ENCODE assay signal across 8 cellular contexts in genomic region chr1:107056426-107057196, GRCh38. TPM values are rescaled to one million over a fixed set of nuclear protein-coding genes. Genes with fewer than 3 reads are reported as not detected.
DNase-seq lines count a peak whose midpoint lies in the region; ATAC-seq and TF ChIP-seq lines count a peak whose summit lies in the region.

PRMT6 (plus strand) TSS chr1:107056674; CDS start chr1:107056716, 42 bp downstream.

- peak within 1 kb of the TSS; percentile 92 for H3K9ac ChIP-seq in PC-3 (ENCODE audit: low read length)
- H3K9ac ChIP-seq in muscle layer of colon (ENCODE audit: low read length), result peak within 1 kb of the TSS; percentile 65

- peaks cover 37% of the 10 kb centered on the region for H3K79me2 ChIP-seq in PC-3 (ENCODE audit: low read length)

- POLR2A ChIA-PET in PC-3 (lab: Charles Lee; ENCODE audit: unreplicated experiment), result interaction anchor here (0.5 to 0.6 kb wide), 2 partner anchors 20 to 84 kb away, joined by 3 to 4 read pairs; no protein-coding TSS in a partner anchor

- WGBS in esophagus, 2 donors, result 0% methylated on average over 67 to 73 of the region's 73 CpGs

- no peaks in the 10 kb centered on the region for H3K27me3 ChIP-seq in PC-3 (ENCODE audit: low read length)
- no peaks in the 10 kb centered on the region for H3K27me3 ChIP-seq in esophagus (ENCODE audit: control insufficient read depth in 1 of 2, insufficient read depth in 2 of 2, low read length in 2 of 2)
- H3K27me3 ChIP-seq in muscle layer of colon (ENCODE audit: control insufficient read depth in 1 of 2, insufficient read depth in 2 of 2, low read length in 2 of 2), result no peaks in the 10 kb centered on the region

- H3K36me3 ChIP-seq in PC-3 (ENCODE audit: low read depth, low read length) (peaks cover 10% of the 10 kb centered on the region), esophagus (ENCODE audit: control insufficient read depth in 2 of 2, insufficient read depth in 2 of 2, low read length in 1 of 2) (no peaks in the 10 kb centered on the region), muscle layer of colon (ENCODE audit: insufficient read depth, low read length) (peaks cover 5% of the 10 kb centered on the region)

- intact Hi-C loops in PC-3 (cut with micrococcal nuclease), result no loop called here

- CTCF ChIA-PET in PC-3 (lab: Charles Lee), result interaction anchor here (0.6 to 1.2 kb wide), 2 partner anchors 85 to 86 kb away, joined by 3 to 4 read pairs; no protein-coding TSS in a partner anchor

- H3K27ac ChIP-seq in PC-3 (ENCODE audit: low read length) (peak within 1 kb of the TSS; percentile 36), esophagus (ENCODE audit: low read depth in 2 of 2, low read length in 1 of 2) (peak within 1 kb of the TSS; percentile 31 to 81), muscle layer of colon (ENCODE audit: low read depth, low read length) (peak within 1 kb of the TSS; percentile 97)

- BruUV-seq in PC-3 (replicated peaks; lab: Mats Ljungman, UMichigan), result TSS peak; percentile 81

- peak within 1 kb of the TSS; percentile 99 for H3K4me2 ChIP-seq in PC-3 (ENCODE audit: low read length)

- peak within 1 kb of the TSS; percentile 93 for H2AFZ ChIP-seq in PC-3 (ENCODE audit: low read length)

- ATAC-seq in GM21515 (IDR thresholded peaks at IDR 0.05; ENCODE audit: unreplicated experiment) (peak; percentile 96), PC-3 (peak; percentile 88)

- DNase-seq in DMS 273 (lab: John Stamatoyannopoulos, UW; ENCODE audit: unreplicated experiment) (peak; percentile 94), HuH-7.5 (ENCODE audit: low spot score) (peak; percentile 65), PC-3 (peak; percentile 79)
- peak; percentile 82 for DNase-seq in activated T-cell treated with anti-CD3 and anti-CD28 coated beads, Interleukin-2, amount 50 U/mL, for 1 hour
- DNase-seq in stimulated activated CD8-positive, alpha-beta memory T cell treated with anti-CD3 and anti-CD28 coated beads, Interleukin-7, amount 100 ng/mL, for 1 hour (ENCODE audit: low read depth in 2 of 2), result peak; percentile 63 to 67

- peaks cover 20% of the 10 kb centered on the region for H3K4me1 ChIP-seq in PC-3 (ENCODE audit: insufficient read depth, low read length)
- H3K4me1 ChIP-seq in esophagus (ENCODE audit: control insufficient read depth in 2 of 2, insufficient read depth in 2 of 2, low read length in 1 of 2), result peaks cover 5% of the 10 kb centered on the region in 2 donors
- H3K4me1 ChIP-seq in muscle layer of colon (ENCODE audit: insufficient read depth, low read length), result peaks cover 10% of the 10 kb centered on the region

- TF ChIP-seq CTCF in PC-3 (conservative IDR thresholded peaks at IDR 0.05; ENCODE audit: low read depth, low read length), result 0 out of 2 replicates have a peak, but pooled peaks have one; percentile 13

- no peaks in the 10 kb centered on the region for H3F3A ChIP-seq in PC-3 (ENCODE audit: low read length, unreplicated experiment)

- H4K20me1 ChIP-seq in PC-3 (ENCODE audit: low read length), result no peaks in the 10 kb centered on the region

- H3K9me2 ChIP-seq in PC-3 (replicated peaks; ENCODE audit: low read length), result no peaks in the 10 kb centered on the region

- peak within 1 kb of the TSS; percentile 97 for H3K4me3 ChIP-seq in PC-3 (ENCODE audit: low read length)
- peak within 1 kb of the TSS; percentile 96 to 97 for H3K4me3 ChIP-seq in esophagus (ENCODE audit: low read depth in 1 of 2, low read length in 2 of 2)
- peak within 1 kb of the TSS; percentile 66 to 98 for H3K4me3 ChIP-seq in muscle layer of colon (ENCODE audit: low read depth in 1 of 2, low read length in 2 of 2)

- H3K9me3 ChIP-seq in PC-3 (ENCODE audit: low read length) (no peaks in the 10 kb centered on the region), esophagus (ENCODE audit: control insufficient read depth in 2 of 2, insufficient read depth in 1 of 2, low read depth in 1 of 2, low read length in 1 of 2) (no peaks in the 10 kb centered on the region), muscle layer of colon (ENCODE audit: low read length) (no peaks in the 10 kb centered on the region)

RNA-seq across cellular contexts. Expression of gene PRMT6, which starts in this region (rescaled TPM):
- 20.5 and 20.7 TPM in 2 replicates for total RNA-seq in PC-3 (2014; rRNA removed)
- polyA plus RNA-seq in esophagus, result 1 to 10 TPM; 7.4 to 9.0 TPM

Comparison
In these comparisons a context has a peak if more than half of its experiments do, and no peak if none do; other contexts are left out.
1. Peak in every context shown above with its lines: DNase-seq, ATAC-seq, H3K4me3 ChIP-seq and H3K27ac ChIP-seq.
2. H3K27ac ChIP-seq: peak in every context shown above with its lines; median percentile 97 in muscle layer of colon; 56 in esophagus; 36 in PC-3.